Comparison of ENCODE assay signal across 20 cellular contexts in genomic region chr2:36420569-36421164, GRCh38.
A peak's percentile ranks its signal among the peaks of the same experiment; 100 is the strongest.
DNase-seq lines count a peak whose midpoint lies in the region; ATAC-seq, FAIRE-seq and TF ChIP-seq lines count a peak whose summit lies in the region.
"Had no signal": no experiment of that assay in that cellular context is flagged by ENCODE, and none has a peak within 500 bp of the region (broad histone marks: within the 10 kb centered on the region; RNA-seq: fewer than 3 reads in every experiment).

No MANE protein-coding gene starts in this region.

- in situ Hi-C loops in HepG2 (cut with HindIII; ENCODE audit: extremely low pct_ligation_motif_present, low pct_unique_long_range_greater_than_20kb), result no loop called here

- peaks cover 12% of the 10 kb centered on the region for H3K4me1 ChIP-seq in HepG2 (ENCODE audit: insufficient read depth, low read length)
- H3K4me1 ChIP-seq in right lobe of liver, result no peaks in the 10 kb centered on the region
- H3K4me1 ChIP-seq in endothelial cell of umbilical vein (ENCODE audit: control insufficient read depth, extremely low read depth, insufficient read depth, low read length), result peaks cover 42% of the 10 kb centered on the region
- peaks cover 0 to 99% (median 61%) of the 10 kb centered on the region in 4 donors for H3K4me1 ChIP-seq in tibial artery
- H3K4me1 ChIP-seq in right cardiac atrium (ENCODE audit: control insufficient read depth, insufficient read depth, low read length), result peaks cover 8% of the 10 kb centered on the region

- no peaks in the 10 kb centered on the region for H3K9me3 Mint-ChIP-seq in activated CD4-positive, alpha-beta T cell treated with anti-CD3 and anti-CD28 coated beads for 36 hours (ENCODE audit: low read depth)

- H3K9me3 ChIP-seq in HepG2 (ENCODE audit: low read length) (no peaks in the 10 kb centered on the region), right lobe of liver (no peaks in the 10 kb centered on the region), SK-N-MC (ENCODE audit: low read depth, low read length) (no peaks in the 10 kb centered on the region), endothelial cell of umbilical vein (replicated peaks; ENCODE audit: control insufficient read depth, insufficient read depth, low read length) (no peaks in the 10 kb centered on the region), tibial artery (no peaks in the 10 kb centered on the region), right cardiac atrium (ENCODE audit: control insufficient read depth, low read length) (no peaks in the 10 kb centered on the region)

- intact Hi-C loops in HepG2 (cut with micrococcal nuclease; ENCODE audit: unreplicated experiment) (no loop called here), right lobe of liver (cut with DNase I) (no loop called here), endothelial cell of umbilical vein (cut with micrococcal nuclease) (no loop called here), tibial artery (cut with DNase I; ENCODE audit: low total_unique reads) (no loop called here), right cardiac atrium (cut with DNase I) (no loop called here)
- intact Hi-C loops in activated CD4-positive, alpha-beta T cell treated with anti-CD3 and anti-CD28 coated beads for 36 hours (cut with DNase I, micrococcal nuclease), result no loop called here

- no peak for TF ChIP-seq RAD21 in HepG2 (CRISPR knock-in tag; IDR thresholded peaks at IDR 0.05)

- peaks cover 4% of the 10 kb centered on the region for H3K4me1 Mint-ChIP-seq in activated CD4-positive, alpha-beta T cell treated with anti-CD3 and anti-CD28 coated beads for 36 hours

- 98% methylated on average over 6 of the region's 6 CpGs for WGBS in HepG2 (ENCODE audit: low lambda C conversion rate)
- 65% methylated on average over 4 of the region's 6 CpGs for WGBS in right lobe of liver (ENCODE audit: insufficient coverage, low coverage, low lambda C conversion rate, missing lambda C conversion rate)
- WGBS in right cardiac atrium, result 91% methylated on average over 6 of the region's 6 CpGs

- no peak overlapping the region for H3K4me3 Mint-ChIP-seq in activated CD4-positive, alpha-beta T cell treated with anti-CD3 and anti-CD28 coated beads for 36 hours
- H3K4me3 Mint-ChIP-seq: CD4-positive, CD25-positive, alpha-beta regulatory T cell had no signal

- no TSS peak for BruUV-seq in HepG2 (replicated peaks; lab: Mats Ljungman, UMichigan)
- no TSS peak for BruUV-seq in endothelial cell of umbilical vein (replicated peaks; lab: Mats Ljungman, UMichigan)

- H3K9ac ChIP-seq in HepG2 (ENCODE audit: insufficient read depth, low read depth, low read length) (no peak overlapping the region), SK-N-MC (ENCODE audit: insufficient read length) (no peak overlapping the region), endothelial cell of umbilical vein (replicated peaks; ENCODE audit: extremely low read depth, insufficient read depth, low read length) (no peak overlapping the region)

- H3K4me2 ChIP-seq in HepG2 (ENCODE audit: low read depth, low read length), result no peak overlapping the region
- no peak overlapping the region for H3K4me2 ChIP-seq in endothelial cell of umbilical vein (ENCODE audit: insufficient read depth, low read length)
- H3K4me2 ChIP-seq: PC-9 had no signal

- no peaks in the 10 kb centered on the region for H3K36me3 Mint-ChIP-seq in activated CD4-positive, alpha-beta T cell treated with anti-CD3 and anti-CD28 coated beads for 36 hours (ENCODE audit: low read depth)
- H3K36me3 Mint-ChIP-seq: CD4-positive, CD25-positive, alpha-beta regulatory T cell had no signal

- H4K20me1 ChIP-seq in HepG2 (ENCODE audit: insufficient read depth, low read length) (peaks cover 26% of the 10 kb centered on the region), endothelial cell of umbilical vein (replicated peaks; ENCODE audit: control insufficient read depth, extremely low read depth, insufficient read depth, low read length) (peaks cover 6% of the 10 kb centered on the region)

- H3K36me3 ChIP-seq in HepG2 (replicated peaks in 1 of 2; ENCODE audit: control insufficient read depth in 1 of 2, insufficient read depth in 2 of 2, low read length in 2 of 2), result peaks cover 6 to 29% of the 10 kb centered on the region in 2 experiments
- no peaks in the 10 kb centered on the region for H3K36me3 ChIP-seq in right lobe of liver
- no peaks in the 10 kb centered on the region for H3K36me3 ChIP-seq in SK-N-MC (ENCODE audit: insufficient read depth, low read length)
- H3K36me3 ChIP-seq in endothelial cell of umbilical vein (ENCODE audit: control insufficient read depth in 2 of 2, extremely low read depth in 1 of 2, insufficient read depth in 2 of 2, low read length in 2 of 2), result peaks cover 14 to 23% of the 10 kb centered on the region in 2 experiments
- no peaks in the 10 kb centered on the region for H3K36me3 ChIP-seq in tibial artery

- CTCF ChIA-PET in HepG2 (lab: Yijun Ruan, JAX; ENCODE audit: low intra/inter-chr PET ratio, low total read pairs), result no interaction called here
- CTCF ChIA-PET in endothelial cell of umbilical vein (lab: Charles Lee), result interaction anchor here (0.6 to 1.4 kb wide), 2 partner anchors 19 to 44 kb away, joined by 3 read pairs; no protein-coding TSS in a partner anchor
- CTCF ChIA-PET in activated CD4-positive, alpha-beta T cell treated with anti-CD3 and anti-CD28 coated beads for 36 hours (lab: Charles Lee), result no interaction called here

- H3K79me2 ChIP-seq in HepG2 (ENCODE audit: insufficient read depth, low read length) (peaks cover 69% of the 10 kb centered on the region), endothelial cell of umbilical vein (ENCODE audit: control insufficient read depth, insufficient read depth, low read length) (peaks cover 100% of the 10 kb centered on the region)

- FAIRE-seq in HepG2 (lab: Jason Lieb, UNC) (no peak), endothelial cell of umbilical vein (lab: Jason Lieb, UNC) (no peak)
- FAIRE-seq: H54 had no signal

- H3K9me1 ChIP-seq in endothelial cell of umbilical vein (replicated peaks; ENCODE audit: control insufficient read depth, extremely low read depth, insufficient read depth, low read length), result no peaks in the 10 kb centered on the region

- no peak overlapping the region for H3K27ac Mint-ChIP-seq in activated CD4-positive, alpha-beta T cell treated with anti-CD3 and anti-CD28 coated beads for 36 hours

- TF ChIP-seq EP300 in HepG2 (IDR thresholded peaks at IDR 0.05; ENCODE audit: low read depth in 2 of 2, low read length in 2 of 2) (no peak), HepG2 (CRISPR knock-in tag; IDR thresholded peaks at IDR 0.05; ENCODE audit: borderline replicate concordance) (no peak)

- H2AFZ ChIP-seq in HepG2 (ENCODE audit: low read length), result no peak overlapping the region
- no peak overlapping the region for H2AFZ ChIP-seq in endothelial cell of umbilical vein (ENCODE audit: low read depth, low read length)
- H2AFZ ChIP-seq: PC-9 had no signal

- no peak for TF ChIP-seq CTCF in HepG2 (CRISPR knock-in tag; IDR thresholded peaks at IDR 0.05)
- no peak for TF ChIP-seq CTCF in right lobe of liver (IDR thresholded peaks at IDR 0.05)
- no peak for TF ChIP-seq CTCF in endothelial cell of umbilical vein (IDR thresholded peaks at IDR 0.05; ENCODE audit: extremely low read depth in 1 of 2, insufficient read depth in 1 of 2, low read depth in 1 of 2, low read length in 2 of 2)
- TF ChIP-seq CTCF in tibial artery (IDR thresholded peaks at IDR 0.05), result no peak
- no peak for TF ChIP-seq CTCF in omental fat pad (IDR thresholded peaks at IDR 0.05)

- H3K27me3 ChIP-seq in HepG2 (ENCODE audit: control insufficient read depth in 1 of 2, insufficient read depth in 2 of 2, low read length in 2 of 2) (no peaks in the 10 kb centered on the region), right lobe of liver (no peaks in the 10 kb centered on the region), endothelial cell of umbilical vein (ENCODE audit: control insufficient read depth in 2 of 2, insufficient read depth in 2 of 2, low read length in 2 of 2) (no peaks in the 10 kb centered on the region), tibial artery (no peaks in the 10 kb centered on the region), right cardiac atrium (ENCODE audit: control insufficient read depth, insufficient read depth) (no peaks in the 10 kb centered on the region)

- POLR2A ChIA-PET in HepG2 (lab: Yijun Ruan, JAX), result interaction anchor here (1.1 kb wide), 1 partner anchor 12 kb away, joined by 4 read pairs; no protein-coding TSS in a partner anchor
- POLR2A ChIA-PET in endothelial cell of umbilical vein (lab: Charles Lee), result no interaction called here
- POLR2A ChIA-PET in activated CD4-positive, alpha-beta T cell treated with anti-CD3 and anti-CD28 coated beads for 36 hours (lab: Charles Lee), result no interaction called here

- no peak overlapping the region for H3K27ac ChIP-seq in HepG2 (ENCODE audit: extremely low read length, insufficient read depth, low read length)
- no peak overlapping the region for H3K27ac ChIP-seq in right lobe of liver
- H3K27ac ChIP-seq in SK-N-MC, result peak overlapping the region; percentile 2; the same call in 1 of the 2 replicates
- H3K27ac ChIP-seq in endothelial cell of umbilical vein (ENCODE audit: insufficient read depth, low read depth, low read length), result no peak overlapping the region
- peak overlapping the region; percentile 67 to 74 for H3K27ac ChIP-seq in tibial artery
- H3K27ac ChIP-seq in right cardiac atrium (ENCODE audit: low read length), result no peak overlapping the region
- H3K27ac ChIP-seq: PC-9 had no signal

- DNase-seq in HepG2 (ENCODE audit: low spot score) (no peak), right lobe of liver (no peak), SK-N-MC (ENCODE audit: low read depth, low spot score) (no peak), endothelial cell of umbilical vein (ENCODE audit: low read depth, low spot score) (no peak), tibial artery (no peak), right cardiac atrium (no peak), omental fat pad (ENCODE audit: low spot score) (no peak)
- DNase-seq in activated CD4-positive, alpha-beta T cell treated with anti-CD3 and anti-CD28 coated beads for 36 hours, result no peak
- DNase-seq: AML-193; Calu3; CD4-positive, CD25-positive, alpha-beta regulatory T cell; GF-D8; KBM-7; NCI-H1092; NCI-H1694 treated with DMSO at 0.1 percent for 48 hours; NCI-H446; NCI-H774; PC-9 had no signal

- TF ChIP-seq POLR2A in HepG2 (IDR thresholded peaks at IDR 0.05; ENCODE audit: insufficient read depth in 1 of 2, low read depth in 2 of 2, low read length in 2 of 2) (no peak), right lobe of liver (IDR thresholded peaks at IDR 0.05) (no peak), endothelial cell of umbilical vein (IDR thresholded peaks at IDR 0.05; ENCODE audit: low read depth, low read length) (no peak)

- dilution Hi-C loops in endothelial cell of umbilical vein (cut with MboI; ENCODE audit: extremely low pct_ligation_motif_present, low sequenced_read_pairs), result no loop called here

- H3K4me3 ChIP-seq in HepG2 (replicated peaks in 1 of 3; ENCODE audit: insufficient read depth in 1 of 3, low read depth in 2 of 3, low read length in 3 of 3), result no peak overlapping the region
- H3K4me3 ChIP-seq in right lobe of liver, result no peak overlapping the region
- H3K4me3 ChIP-seq in SK-N-MC, result no peak overlapping the region
- no peak overlapping the region for H3K4me3 ChIP-seq in endothelial cell of umbilical vein (replicated peaks in 1 of 3; ENCODE audit: insufficient read depth in 1 of 3, low read depth in 1 of 3, low read length in 3 of 3)
- H3K4me3 ChIP-seq in tibial artery, result no peak overlapping the region
- no peak overlapping the region for H3K4me3 ChIP-seq in right cardiac atrium (ENCODE audit: low read length)
- H3K4me3 ChIP-seq: PC-9 had no signal

- peak; percentile 16; the same call in 1 of the 3 replicates for ATAC-seq in HepG2
- ATAC-seq in right lobe of liver, result no peak
- no peak for ATAC-seq in right cardiac atrium
- no peak for ATAC-seq in activated CD4-positive, alpha-beta T cell treated with anti-CD3 and anti-CD28 coated beads for 36 hours
- ATAC-seq in omental fat pad (ENCODE audit: low FRiP score), result no peak
- ATAC-seq: Right ventricle myocardium inferior had no signal

- H3K27me3 Mint-ChIP-seq in activated CD4-positive, alpha-beta T cell treated with anti-CD3 and anti-CD28 coated beads for 36 hours, result no peaks in the 10 kb centered on the region
- H3K27me3 Mint-ChIP-seq: CD4-positive, CD25-positive, alpha-beta regulatory T cell had no signal

Comparison
In these comparisons a context has a peak if more than half of its experiments do, and no peak if none do; other contexts are left out.
1. H3K27ac ChIP-seq: peak in SK-N-MC (single experiment) and tibial artery (2 of 2); none in HepG2 (single experiment), right lobe of liver (0 of 3), endothelial cell of umbilical vein (single experiment) and right cardiac atrium (single experiment).